23 cellular contexts compared by ENCODE assay signal in the genomic region with DNA sequence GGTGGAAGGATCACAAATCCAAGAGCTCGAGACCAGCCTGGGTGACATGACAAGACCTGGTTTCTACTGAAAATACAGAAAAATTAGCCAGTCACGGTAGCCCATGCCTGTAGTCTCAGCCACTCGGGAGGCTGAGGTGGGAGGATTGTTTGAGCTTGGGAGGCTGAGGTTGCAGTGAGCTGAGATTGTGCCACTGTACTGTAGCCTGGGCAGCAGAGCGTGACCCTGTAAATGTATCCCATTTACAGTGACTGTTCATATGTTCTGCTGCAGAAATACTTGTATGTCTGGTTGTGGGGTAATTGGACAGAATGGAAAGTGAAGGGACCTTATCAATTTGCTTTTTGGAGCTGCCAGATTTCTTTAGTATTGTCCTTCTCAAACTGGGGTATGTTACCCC. TPM values are rescaled to one million over a fixed set of nuclear protein-coding genes. Genes with fewer than 3 reads are reported as not detected.
DNase-seq lines count a peak whose midpoint lies in the region; ATAC-seq, FAIRE-seq and TF ChIP-seq lines count a peak whose summit lies in the region.
"Had no signal": no experiment of that assay in that cellular context is flagged by ENCODE, and none has a peak within 500 bp of the region (broad histone marks: within the 10 kb centered on the region; RNA-seq: fewer than 3 reads in every experiment).

No MANE protein-coding gene starts in this region.

- SMC1A ChIA-PET in GM12878 (lab: Charles Lee; ENCODE audit: uncharacterized antibody, unreplicated experiment) = interaction anchor here (0.9 to 2.1 kb wide), 4 partner anchors 9 to 24 kb away, joined by 4 to 12 read pairs (median 6); a partner anchor contains a TSS

- CTCF ChIA-PET in IMR-90 (lab: Yijun Ruan, JAX) = no interaction called here
- CTCF ChIA-PET in GM12878 (lab: Yijun Ruan, JAX) = interaction anchor here (0.6 to 1.8 kb wide), 4 partner anchors 9 to 82 kb away, joined by 3 to 4 read pairs (median 3); a partner anchor contains a TSS

- H2AK9ac ChIP-seq in IMR-90 (replicated peaks; ENCODE audit: low read depth, low read length, poor library complexity) = no peak overlapping the region

- H3K79me1 ChIP-seq in IMR-90 (ENCODE audit: low read depth in 1 of 2, low read length in 2 of 2) = peaks cover 33 to 40% of the 10 kb centered on the region in 2 experiments

- H2BK15ac ChIP-seq in IMR-90 (ENCODE audit: low read depth, low read length) = no peak overlapping the region

- H3K4me3 Mint-ChIP-seq in CD14-positive monocyte = no peak overlapping the region
- H3K4me3 Mint-ChIP-seq in stimulated activated effector memory CD8-positive, alpha-beta T cell treated with anti-CD3 and anti-CD28 coated beads, Interleukin-12 subunit alpha, Interleukin-12 subunit beta, amount 100 ng/mL, for 72 hours = no peak overlapping the region
- H3K4me3 Mint-ChIP-seq: CD4-positive, alpha-beta memory T cell; GM23338; H9 had no signal

- H3K27ac Mint-ChIP-seq in CD14-positive monocyte = peak overlapping the region in 5 of 7 donors; percentile 54 to 78 (median 64)
- H3K27ac Mint-ChIP-seq in stimulated activated effector memory CD8-positive, alpha-beta T cell treated with anti-CD3 and anti-CD28 coated beads, Interleukin-12 subunit alpha, Interleukin-12 subunit beta, amount 100 ng/mL, for 72 hours = peak overlapping the region; percentile 41

- no peak overlapping the region for H3K18ac ChIP-seq in IMR-90 (ENCODE audit: low read depth, low read length)

- H2AK5ac ChIP-seq in IMR-90 (ENCODE audit: low read depth, low read length) = peak overlapping the region; percentile 60; the same call in 1 of the 2 replicates

- H2BK20ac ChIP-seq in IMR-90 (ENCODE audit: low read depth, low read length) = no peak overlapping the region

- H3K4me1 ChIP-seq in IMR-90 (ENCODE audit: control insufficient read depth, insufficient read depth, low read length) = peaks cover 2% of the 10 kb centered on the region; the same call in 1 of the 2 replicates
- no peaks in the 10 kb centered on the region for H3K4me1 ChIP-seq in GM12878 (ENCODE audit: control insufficient read depth, insufficient read depth, low read length)
- H3K4me1 ChIP-seq: A549, BE2C had no signal

- 90% methylated on average over 2 of the region's 4 CpGs; no CpG with 5 or more reads in 1 of the 2 experiments for WGBS in IMR-90 (ENCODE audit: extremely low coverage in 2 of 2, insufficient read length in 1 of 2), 2 experiments
- WGBS in GM12878 (ENCODE audit: insufficient coverage, insufficient replicate concordance, low lambda C conversion rate, missing lambda C conversion rate) = 95% methylated on average over 4 of the region's 4 CpGs

- TF ChIP-seq RAD21 in IMR-90 (IDR thresholded peaks at IDR 0.05; ENCODE audit: low read length) = no peak
- TF ChIP-seq RAD21 in GM12878 (IDR thresholded peaks at IDR 0.05; ENCODE audit: insufficient read depth, low read depth, low read length) = no peak

- H3K14ac ChIP-seq in IMR-90 (replicated peaks; ENCODE audit: low read depth, low read length) = peak overlapping the region; percentile 80

- peaks cover 7% of the 10 kb centered on the region; the same call in 1 of the 2 replicates for H3K9me1 ChIP-seq in IMR-90 (ENCODE audit: insufficient read depth, low read length)

- no peak for TF ChIP-seq CTCF in CD14-positive monocyte (IDR thresholded peaks at IDR 0.05)
- no peak for TF ChIP-seq CTCF in IMR-90 (conservative IDR thresholded peaks at IDR 0.05; ENCODE audit: low read depth, low read length)
- TF ChIP-seq CTCF in GM12878 (IDR thresholded peaks at IDR 0.05 in 2 of 3, conservative IDR thresholded peaks at IDR 0.05 in 1 of 3; ENCODE audit: control insufficient read depth in 2 of 3, extremely low read depth in 1 of 3, insufficient read depth in 1 of 3, low read depth in 3 of 3, low read length in 3 of 3) = no peak

- H3K27me3 Mint-ChIP-seq in CD14-positive monocyte (ENCODE audit: low read depth in 3 of 3) = peaks cover 0 to 3% (median 0%) of the 10 kb centered on the region in 3 donors
- H3K27me3 Mint-ChIP-seq: CD4-positive, alpha-beta memory T cell had no signal

- H3K4me2 ChIP-seq in IMR-90 (ENCODE audit: low read depth, low read length) = no peak overlapping the region
- no peak overlapping the region for H3K4me2 ChIP-seq in GM12878 (ENCODE audit: control insufficient read depth, insufficient read depth)
- H3K4me2 ChIP-seq: A549; BLaER1 treated with 17β-estradiol and CSF1 and Interleukin-3, amounts not matched to agents 10 nM and 100 nM; GM23338 had no signal

- peaks cover 68 to 86% of the 10 kb centered on the region in 2 donors for H3K36me3 Mint-ChIP-seq in CD14-positive monocyte
- H3K36me3 Mint-ChIP-seq in stimulated activated effector memory CD8-positive, alpha-beta T cell treated with anti-CD3 and anti-CD28 coated beads, Interleukin-12 subunit alpha, Interleukin-12 subunit beta, amount 100 ng/mL, for 72 hours = peaks cover 44% of the 10 kb centered on the region

- no peak for TF ChIP-seq EP300 in GM12878 (IDR thresholded peaks at IDR 0.05; ENCODE audit: borderline replicate concordance in 1 of 2, control insufficient read depth in 1 of 2, low read depth in 2 of 2, low read length in 2 of 2)

- H3K9me3 ChIP-seq in IMR-90 (ENCODE audit: control insufficient read depth, insufficient read depth, low read length) = no peaks in the 10 kb centered on the region
- no peaks in the 10 kb centered on the region for H3K9me3 ChIP-seq in GM12878 (replicated peaks; ENCODE audit: control insufficient read depth, insufficient read depth, low read length)
- H3K9me3 ChIP-seq: A549; BE2C; BLaER1 treated with 17β-estradiol and CSF1 and Interleukin-3, amounts not matched to agents 10 nM and 100 nM had no signal

- H3K27ac ChIP-seq in IMR-90 (ENCODE audit: insufficient read depth, low read length) = no peak overlapping the region
- H3K27ac ChIP-seq in GM12878 (ENCODE audit: control insufficient read depth, insufficient read depth) = no peak overlapping the region
- H3K27ac ChIP-seq: A549 had no signal

- no peaks in the 10 kb centered on the region for H3K27me3 ChIP-seq in IMR-90 (ENCODE audit: control insufficient read depth, insufficient read depth, low read length)
- H3K27me3 ChIP-seq in GM12878 (replicated peaks in 1 of 2; ENCODE audit: control insufficient read depth in 2 of 2, insufficient read depth in 2 of 2, low read length in 1 of 2) = no peaks in the 10 kb centered on the region
- H3K27me3 ChIP-seq: BE2C; BLaER1 treated with 17β-estradiol and CSF1 and Interleukin-3, amounts not matched to agents 10 nM and 100 nM had no signal

- no peak overlapping the region for H2AFZ ChIP-seq in IMR-90 (replicated peaks; ENCODE audit: low read length, poor library complexity)
- no peak overlapping the region for H2AFZ ChIP-seq in GM12878 (ENCODE audit: control insufficient read depth, low read depth, low read length)
- H2AFZ ChIP-seq: GM23338 had no signal

- POLR2A ChIA-PET in IMR-90 (lab: Charles Lee; ENCODE audit: unreplicated experiment) = interaction anchor here (0.6 kb wide), 1 partner anchor 99 kb away, joined by 3 read pairs; no protein-coding TSS in a partner anchor
- POLR2A ChIA-PET in GM12878 (lab: Charles Lee) = interaction anchor here (0.6 to 1.2 kb wide), 2 partner anchors 9 to 212 kb away, joined by 4 read pairs; no protein-coding TSS in a partner anchor

- peaks cover 7% of the 10 kb centered on the region for H3K36me3 ChIP-seq in IMR-90 (ENCODE audit: control insufficient read depth, insufficient read depth, low read length)
- H3K36me3 ChIP-seq in GM12878 (ENCODE audit: control insufficient read depth in 2 of 2, insufficient read depth in 2 of 2, low read length in 1 of 2) = peaks cover 0 to 7% of the 10 kb centered on the region in 2 experiments; a peak in 2 of 4 replicates
- H3K36me3 ChIP-seq: BE2C had no signal

- TF ChIP-seq POLR2A in IMR-90 (IDR thresholded peaks at IDR 0.05; ENCODE audit: low read depth, low read length) (no peak), GM12878 (IDR thresholded peaks at IDR 0.05; ENCODE audit: low read depth, low read length) (no peak)

- no peak overlapping the region for H3K56ac ChIP-seq in IMR-90 (ENCODE audit: extremely low read depth, insufficient read depth, low read length)

- no peak overlapping the region for H2BK120ac ChIP-seq in IMR-90 (ENCODE audit: low read depth, low read length)

- no peak overlapping the region for H4K8ac ChIP-seq in IMR-90 (ENCODE audit: low read depth in 2 of 2, low read length in 2 of 2)

- intact Hi-C loops in CD14-positive monocyte (cut with micrococcal nuclease) (loop anchor here in 1 of 2 donors (5.0 kb wide), 1 partner anchor 35 kb away; no protein-coding TSS in a partner anchor), IMR-90 (cut with micrococcal nuclease) (no loop called here), GM12878 (cut with micrococcal nuclease; ENCODE audit: unreplicated experiment) (no loop called here)

- DNase-seq in CD14-positive monocyte (ENCODE audit: low spot score) = no peak
- DNase-seq in IMR-90 = no peak
- no peak for DNase-seq in GM12878 (ENCODE audit: low read depth, low spot score)
- DNase-seq in stimulated activated effector memory CD8-positive, alpha-beta T cell treated with anti-CD3 and anti-CD28 coated beads, Interleukin-12 subunit alpha, Interleukin-12 subunit beta, amount 100 ng/mL, for 72 hours (ENCODE audit: low spot score in 2 of 2) = no peak
- DNase-seq in iPS-NIHi7 (ENCODE audit: extremely low spot score) = no peak
- DNase-seq in medulla oblongata (ENCODE audit: extremely low spot score) = no peak
- DNase-seq: 8988T; ACHN; AML-193; BE2C; Calu3; CD4-positive, alpha-beta memory T cell; COR-L47; DMS53; DMS79 treated with DMSO at 0.1 percent for 48 hours; GF-D8; H9 had no signal

- FAIRE-seq in GM12878 (lab: Jason Lieb, UNC) = no peak
- FAIRE-seq: A549, GM19239 had no signal

- BruUV-seq in IMR-90 (replicated peaks; lab: Mats Ljungman, UMichigan) (no TSS peak), GM12878 (replicated peaks; lab: Mats Ljungman, UMichigan) (no TSS peak)

- in situ Hi-C loops in IMR-90 (cut with MboI; ENCODE audit: low sequenced_read_pairs) = no loop called here
- in situ Hi-C loops in GM12878 (cut with MboI) = no loop called here

- RAD21 ChIA-PET in GM12878 (lab: Charles Lee; ENCODE audit: unreplicated experiment) = interaction anchor here (1.3 kb wide), 1 partner anchor 9 kb away, joined by 3 read pairs; no protein-coding TSS in a partner anchor

- H3K4me3 ChIP-seq in IMR-90 (ENCODE audit: insufficient read depth, low read depth, low read length) (no peak overlapping the region), GM12878 (no peak overlapping the region)
- H3K4me3 ChIP-seq: A549; BLaER1 treated with 17β-estradiol and CSF1 and Interleukin-3, amounts not matched to agents 10 nM and 100 nM; GM23338 had no signal

- H3K23ac ChIP-seq in IMR-90 (ENCODE audit: low read depth, low read length) = peak overlapping the region; percentile 36; the same call in 1 of the 2 replicates

- ATAC-seq in IMR-90 (ENCODE audit: low read depth) = no peak
- no peak for ATAC-seq in GM12878
- no peak for ATAC-seq in stimulated activated effector memory CD8-positive, alpha-beta T cell treated with anti-CD3 and anti-CD28 coated beads, Interleukin-12 subunit alpha, Interleukin-12 subunit beta, amount 100 ng/mL, for 72 hours
- ATAC-seq in esophagus mucosa = no peak
- ATAC-seq: A549, GM23338, HCT116 had no signal

- no peak overlapping the region for H4K91ac ChIP-seq in IMR-90 (ENCODE audit: insufficient read depth, low read depth, low read length)

- peak overlapping the region; percentile 13; the same call in 1 of the 2 replicates for H3K4ac ChIP-seq in IMR-90 (ENCODE audit: low read depth, low read length)

- dilution Hi-C loops in IMR-90 (cut with HindIII; ENCODE audit: low sequenced_read_pairs, unreplicated experiment) = no loop called here

- peaks cover 17% of the 10 kb centered on the region for H3K4me1 Mint-ChIP-seq in CD14-positive monocyte
- H3K4me1 Mint-ChIP-seq in stimulated activated effector memory CD8-positive, alpha-beta T cell treated with anti-CD3 and anti-CD28 coated beads, Interleukin-12 subunit alpha, Interleukin-12 subunit beta, amount 100 ng/mL, for 72 hours = peaks cover 27% of the 10 kb centered on the region
- H3K4me1 Mint-ChIP-seq: GM23338, H9 had no signal

- H4K20me1 ChIP-seq in IMR-90 (ENCODE audit: insufficient read depth, low read length) (no peaks in the 10 kb centered on the region), GM12878 (ENCODE audit: control insufficient read depth, insufficient read depth) (no peaks in the 10 kb centered on the region)
- H4K20me1 ChIP-seq: BLaER1 treated with 17β-estradiol and CSF1 and Interleukin-3, amounts not matched to agents 10 nM and 100 nM had no signal

- no peaks in the 10 kb centered on the region for H3K9me3 Mint-ChIP-seq in CD14-positive monocyte
- H3K9me3 Mint-ChIP-seq in stimulated activated effector memory CD8-positive, alpha-beta T cell treated with anti-CD3 and anti-CD28 coated beads, Interleukin-12 subunit alpha, Interleukin-12 subunit beta, amount 100 ng/mL, for 72 hours = no peaks in the 10 kb centered on the region
- H3K9me3 Mint-ChIP-seq: CD4-positive, alpha-beta memory T cell; GM23338; H9 had no signal

- H4K5ac ChIP-seq in IMR-90 (ENCODE audit: low read depth, low read length) = no peak overlapping the region

- H3K9ac ChIP-seq in IMR-90 (ENCODE audit: low read depth, low read length) = no peak overlapping the region
- H3K9ac ChIP-seq in GM12878 (ENCODE audit: control insufficient read depth, insufficient read depth, low read length) = no peak overlapping the region
- H3K9ac ChIP-seq: BLaER1 treated with 17β-estradiol and CSF1 and Interleukin-3, amounts not matched to agents 10 nM and 100 nM had no signal

- H2BK5ac ChIP-seq in IMR-90 (ENCODE audit: low read depth, low read length, poor library complexity, severe bottlenecking) = no peak overlapping the region

- H3K79me2 ChIP-seq in GM12878 (ENCODE audit: control insufficient read depth, insufficient read depth, low read length) = no peaks in the 10 kb centered on the region

RNA-seq across cellular contexts. Expression of a gene that starts 24.9 kb away (rescaled TPM):
- polyA plus RNA-seq in CD14-positive monocyte = 100 to 1,000 TPM in 1 of 2 donors, 10 to 100 TPM in 1; 89.7 to 101 TPM
- 51.4 and 65.3 TPM in 2 replicates for total RNA-seq in IMR-90 (2012; rRNA removed)
- 15.6 and 17.0 TPM in 2 replicates for polyA plus RNA-seq in IMR-90 (2012; rRNA removed)
- 9.5 and 17.9 TPM in 2 replicates for polyA plus RNA-seq in IMR-90 (2012; cell fraction: cytosol; rRNA removed)
- polyA plus RNA-seq in IMR-90 (2012; cell fraction: nucleus; rRNA removed; ENCODE audit: low replicate concordance) = 21.1 and 54.1 TPM in 2 replicates
- total RNA-seq in GM12878 (2013; cell fraction: nucleolus; rRNA removed) = 291 and 302 TPM in 2 replicates
- total RNA-seq in GM12878 (2014; rRNA removed) = 21.5 and 27.0 TPM in 2 replicates
- total RNA-seq in GM12878 (2014; rRNA removed; fragmentation: Illumina TruSeq; extraction: Trizol) = 25.4 and 26.0 TPM in 2 replicates
- total RNA-seq in GM12878 (2021) = 28.8 and 31.7 TPM in 2 replicates
- 11.1 TPM for polyA plus RNA-seq in GM12878 (2011; ENCODE audit: low read depth)
- 26.7 and 26.8 TPM in 2 replicates for polyA plus RNA-seq in GM12878 (2011; rRNA removed)
- 20.1 and 26.2 TPM in 2 replicates for polyA plus RNA-seq in GM12878 (2011; cell fraction: cytosol; rRNA removed)
- polyA plus RNA-seq in GM12878 (2011; cell fraction: nucleus; rRNA removed) = 21.9 and 30.9 TPM in 2 replicates
- 14.0 and 17.4 TPM in 2 replicates for polyA plus RNA-seq in GM12878 (2012)
- polyA plus RNA-seq in GM12878 (2014; fragmentation: Illumina TruSeq; extraction: Trizol) = 41.3 and 46.4 TPM in 2 replicates
- polyA plus RNA-seq in GM12878 (2014; fragmentation: Nextera tagmentation; extraction: Ambion mirVana) = 10 to 100 TPM; 13.5 to 18.0 TPM
- 12.2 and 17.2 TPM in 2 replicates for polyA plus RNA-seq in GM12878 (2014; rRNA removed)
- 10 to 100 TPM; 38.8 to 49.5 TPM for polyA plus RNA-seq in GM12878 (2016; fragmentation: Nextera tagmentation; extraction: Ambion mirVana)
- 56.3 and 65.4 TPM in 2 replicates for polyA minus RNA-seq in GM12878 (2011; rRNA and poly(A)+ RNA removed)
- 10.0 and 20.6 TPM in 2 replicates for polyA minus RNA-seq in GM12878 (2011; cell fraction: cytosol; rRNA and poly(A)+ RNA removed)
- polyA minus RNA-seq in GM12878 (2011; cell fraction: nucleus; rRNA and poly(A)+ RNA removed) = 51.0 and 63.4 TPM in 2 replicates
- total RNA-seq in esophagus mucosa = 30.0 TPM
